ENCODE assay signal across 12 cellular contexts in the genomic region with DNA sequence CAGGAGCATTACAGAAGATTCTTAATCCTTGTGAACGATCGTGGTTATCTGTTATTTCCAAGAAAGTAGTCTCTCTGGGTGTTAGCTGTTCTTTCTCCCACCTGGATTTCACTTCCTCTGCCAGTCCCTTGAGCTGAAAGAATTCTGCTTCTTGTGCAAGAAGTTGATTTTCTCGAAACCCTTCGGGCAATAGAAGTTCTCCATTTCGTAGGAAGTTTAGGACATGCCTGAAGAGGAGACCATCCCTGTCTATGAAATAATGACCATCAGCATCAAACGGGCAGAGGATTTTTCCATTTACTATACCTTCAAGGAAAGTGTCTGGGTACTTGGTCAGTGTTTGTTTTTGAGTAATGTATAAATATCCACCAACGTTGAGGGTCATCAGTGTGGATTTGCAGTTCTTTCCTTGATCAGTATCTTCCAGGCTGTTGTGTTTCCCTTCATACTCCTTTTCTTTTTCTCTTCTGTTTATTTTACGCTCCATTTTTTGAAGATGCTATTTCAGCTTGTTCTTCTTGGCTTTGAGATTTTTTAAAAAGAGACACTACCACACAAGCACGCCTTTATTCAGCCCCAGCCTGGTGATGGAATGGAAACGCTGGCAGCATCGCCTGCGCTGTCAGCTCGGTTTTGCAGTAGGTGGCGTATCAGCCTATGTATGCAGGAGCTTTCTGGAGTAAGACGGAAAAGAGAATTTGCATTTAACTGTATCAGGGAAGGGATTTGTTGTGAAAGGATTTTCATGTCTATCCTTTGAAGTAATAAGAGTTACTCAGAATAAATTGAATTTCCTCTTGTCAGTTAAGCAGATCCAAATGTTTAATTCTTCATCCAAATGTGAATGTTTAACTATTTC. TPM values are rescaled to one million over a fixed set of nuclear protein-coding genes. Genes with fewer than 3 reads are reported as not detected.
A peak's percentile ranks its signal among the peaks of the same experiment; 100 is the strongest.
DNase-seq lines count a peak whose midpoint lies in the region; ATAC-seq and TF ChIP-seq lines count a peak whose summit lies in the region.
"Had no signal": no experiment of that assay in that cellular context is flagged by ENCODE, and none has a peak within 500 bp of the region (broad histone marks: within the 10 kb centered on the region; RNA-seq: fewer than 3 reads in every experiment).

No MANE protein-coding gene starts in this region.

- H4K20me1 ChIP-seq in SK-N-SH (ENCODE audit: insufficient read depth) = no peaks in the 10 kb centered on the region
- no peaks in the 10 kb centered on the region for H4K20me1 ChIP-seq in Karpas-422 (ENCODE audit: insufficient read depth, low read depth, low read length)

- ATAC-seq in GM19035 (IDR thresholded peaks at IDR 0.05; ENCODE audit: unreplicated experiment) = no peak
- no peak for ATAC-seq in GM19467 (IDR thresholded peaks at IDR 0.05; ENCODE audit: unreplicated experiment)
- ATAC-seq: CD8-positive, alpha-beta T cell had no signal

- no peaks in the 10 kb centered on the region; the same call in 1 of the 2 replicates for H3K9me3 ChIP-seq in SK-N-SH
- no peaks in the 10 kb centered on the region for H3K9me3 ChIP-seq in Karpas-422 (ENCODE audit: low read length)
- H3K9me3 ChIP-seq: tibial artery had no signal

- no peak overlapping the region for H3K27ac ChIP-seq in SK-N-SH (ENCODE audit: low read depth in 2 of 2, low read length in 1 of 2)
- no peak overlapping the region for H3K27ac ChIP-seq in Karpas-422 (ENCODE audit: low read length)
- H3K27ac ChIP-seq: tibial artery had no signal

- H3K36me3 ChIP-seq in SK-N-SH (replicated peaks in 1 of 2; ENCODE audit: control insufficient read depth in 1 of 2, insufficient read depth in 2 of 2, low read length in 1 of 2) = peaks cover 2 to 3% of the 10 kb centered on the region in 2 experiments
- no peaks in the 10 kb centered on the region for H3K36me3 ChIP-seq in Karpas-422 (ENCODE audit: insufficient read depth, low read length)
- H3K36me3 ChIP-seq: tibial artery had no signal

- H3K4me3 ChIP-seq in SK-N-SH (ENCODE audit: low read depth in 2 of 2, low read length in 1 of 2) (no peak overlapping the region), fibroblast of mammary gland (ENCODE audit: control insufficient read depth, low read depth, low read length) (no peak overlapping the region), Karpas-422 (ENCODE audit: low read length) (no peak overlapping the region)
- H3K4me3 ChIP-seq: tibial artery had no signal

- CTCF ChIA-PET in SK-N-SH (lab: Yijun Ruan, JAX) = interaction anchor here (1.0 to 1.9 kb wide), 3 partner anchors 11 to 87 kb away, joined by 3 to 6 read pairs (median 3); no protein-coding TSS in a partner anchor

- WGBS in SK-N-SH (ENCODE audit: low lambda C conversion rate) = 84% methylated on average over 15 of the region's 15 CpGs

- H3K4me2 ChIP-seq in SK-N-SH (no peak overlapping the region), Karpas-422 (ENCODE audit: low read depth, low read length, poor library complexity, severe bottlenecking) (no peak overlapping the region)

- peak; percentile 54 for TF ChIP-seq RAD21 in SK-N-SH (IDR thresholded peaks at IDR 0.05; ENCODE audit: low read length)

- H3K9me2 ChIP-seq in SK-N-SH = no peaks in the 10 kb centered on the region
- H3K9me2 ChIP-seq in Karpas-422 (replicated peaks; ENCODE audit: insufficient read depth, low read length) = no peaks in the 10 kb centered on the region

- TF ChIP-seq CTCF in SK-N-SH (IDR thresholded peaks at IDR 0.05) (peak; percentile 44), fibroblast of mammary gland (conservative IDR thresholded peaks at IDR 0.05; ENCODE audit: control insufficient read depth, insufficient read depth, low read depth, low read length) (peak; percentile 72)

- peaks cover 23% of the 10 kb centered on the region; the same call in 1 of the 2 replicates for H3K79me2 ChIP-seq in SK-N-SH (ENCODE audit: insufficient read depth)
- peaks cover 82% of the 10 kb centered on the region for H3K79me2 ChIP-seq in Karpas-422 (ENCODE audit: low read length)

- H3K27me3 ChIP-seq in SK-N-SH (ENCODE audit: insufficient read depth) (no peaks in the 10 kb centered on the region), Karpas-422 (ENCODE audit: low read length) (no peaks in the 10 kb centered on the region)
- H3K27me3 ChIP-seq: tibial artery had no signal

- H3K4me1 ChIP-seq in SK-N-SH (ENCODE audit: control insufficient read depth in 1 of 2, insufficient read depth in 2 of 2, low read depth in 1 of 2, low read length in 1 of 2) (peaks cover 2 to 35% of the 10 kb centered on the region in 2 experiments; a peak in 3 of 4 replicates), Karpas-422 (ENCODE audit: low read length) (peaks cover 17% of the 10 kb centered on the region)

- no peak for TF ChIP-seq EP300 in SK-N-SH (IDR thresholded peaks at IDR 0.05; ENCODE audit: borderline replicate concordance in 1 of 2, low read depth in 1 of 2, low read length in 1 of 2)

- no peak overlapping the region for H2AFZ ChIP-seq in SK-N-SH (ENCODE audit: low read depth)
- H2AFZ ChIP-seq in Karpas-422 (ENCODE audit: low read length) = no peak overlapping the region

- DNase-seq in Ammon's horn (ENCODE audit: low spot score) = peak; percentile 95
- DNase-seq in SK-N-SH = no peak
- peak; percentile 71 for DNase-seq in fibroblast of mammary gland (ENCODE audit: low read depth)
- DNase-seq in midbrain (lab: John Stamatoyannopoulos, UW) = peak; percentile 88
- no peak for DNase-seq in OCI-M2 (lab: John Stamatoyannopoulos, UW; ENCODE audit: unreplicated experiment)
- no peak for DNase-seq in Karpas-422
- DNase-seq: CD8-positive, alpha-beta T cell; NCI-H510A had no signal

- POLR2A ChIA-PET in SK-N-SH (lab: Yijun Ruan, JAX) = no interaction called here

- H3K9ac ChIP-seq in SK-N-SH (no peak overlapping the region), Karpas-422 (ENCODE audit: low read length) (no peak overlapping the region)

- peaks cover 26% of the 10 kb centered on the region for H3F3A ChIP-seq in SK-N-SH (replicated peaks; ENCODE audit: insufficient read depth)

TF ChIP-seq in SK-N-SH, 30 proteins besides CTCF, POLR2A, EP300 and RAD21:
- TF ChIP-seq SMC3 (IDR thresholded peaks at IDR 0.05; ENCODE audit: low read depth, low read length) (peak; percentile 27; the same call in 1 of the 2 replicates), RCOR1 (IDR thresholded peaks at IDR 0.05; ENCODE audit: low read length) (no peak)
TF ChIP-seq in SK-N-SH: peak in this region for 1.

RNA-seq across cellular contexts. Expression of gene KCTD4, which starts 6.5 kb away (rescaled TPM):
- 0.56 and 1.3 TPM in 2 replicates for polyA plus RNA-seq in SK-N-SH (2012; rRNA removed)
- polyA plus RNA-seq in SK-N-SH (2012; cell fraction: cytosol; rRNA removed) = 1.2 and 1.7 TPM in 2 replicates
- 1.2 and 1.4 TPM in 2 replicates for polyA plus RNA-seq in SK-N-SH (2012; cell fraction: nucleus; rRNA removed)
- total RNA-seq in Karpas-422 (2014; rRNA removed; shearing (Covaris generic); ENCODE audit: low replicate concordance) = not detected in 2 replicates
- total RNA-seq: CD8-positive, alpha-beta T cell; endothelial cell of umbilical vein had no signal
- polyA plus RNA-seq: endothelial cell of umbilical vein had no signal

Comparison
In these comparisons a context has a peak if more than half of its experiments do, and no peak if none do; other contexts are left out.
1. DNase-seq: peak in Ammon's horn (single experiment), fibroblast of mammary gland (single experiment) and midbrain (single experiment); none in SK-N-SH (single experiment), OCI-M2 (single experiment) and Karpas-422 (single experiment).